Comparison of ENCODE assay signal across 23 cellular contexts in the genomic region with DNA sequence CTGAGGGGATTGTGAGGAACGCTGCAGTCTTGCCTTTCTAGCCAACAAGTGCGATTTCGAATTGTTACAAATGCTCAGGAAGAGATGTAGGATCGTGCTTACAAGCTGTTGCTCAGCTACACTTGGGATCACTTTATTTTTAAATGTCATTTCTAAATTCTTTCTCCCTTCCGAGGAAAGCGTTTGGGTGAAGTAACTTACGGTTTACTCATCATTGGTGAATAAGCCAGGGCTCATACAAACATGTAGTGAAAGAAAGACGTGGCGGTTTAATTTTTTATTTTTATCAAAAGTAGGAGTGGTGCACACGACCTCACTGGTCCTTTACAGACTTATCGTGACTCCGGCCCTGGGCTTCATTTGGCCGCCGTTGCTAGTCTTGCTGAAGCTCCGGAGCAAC.
"Had no signal": no experiment of that assay in that cellular context is flagged by ENCODE, and none has a peak within 500 bp of the region (broad histone marks: within the 10 kb centered on the region; RNA-seq: fewer than 3 reads in every experiment).

No MANE protein-coding gene starts in this region.

- DNase-seq: dermis blood vessel endothelial cell; effector memory CD4-positive, alpha-beta T cell; left ventricle myocardium superior; lower lobe of right lung; natural killer cell; stimulated activated CD4-positive, alpha-beta T cell treated with anti-CD3 and anti-CD28 coated beads, Interleukin-12 subunit alpha, Interleukin-12 subunit beta, amount 100 ng/mL, for 4 hours; stimulated activated CD4-positive, alpha-beta T cell treated with anti-CD3 and anti-CD28 coated beads, Interleukin-1b, Interleukin-23, amount 100 ng/mL, for 48 hours; stimulated activated CD4-positive, alpha-beta T cell treated with anti-CD3 and anti-CD28 coated beads, Interleukin-4, amount 100 ng/mL, for 1 hour; stimulated activated naive CD4-positive, alpha-beta T cell treated with Interleukin-2 at 50 U/mL for 16 hours; stomach; thyroid gland; trophoblast cell had no signal

- H3K4me3 ChIP-seq: coronary artery, esophagus muscularis mucosa, lower lobe of right lung, smooth muscle cell, stomach, thyroid gland, vagina had no signal

- H2AFZ ChIP-seq: parathyroid adenoma had no signal

- H3K4me3 Mint-ChIP-seq: natural killer cell; neural crest cell; stimulated activated effector memory CD8-positive, alpha-beta T cell treated with anti-CD3 and anti-CD28 coated beads, Interleukin-12 subunit alpha, Interleukin-12 subunit beta, amount 100 ng/mL, for 72 hours had no signal

- H3K4me1 Mint-ChIP-seq: natural killer cell; neural crest cell; stimulated activated effector memory CD8-positive, alpha-beta T cell treated with anti-CD3 and anti-CD28 coated beads, Interleukin-12 subunit alpha, Interleukin-12 subunit beta, amount 100 ng/mL, for 72 hours had no signal

- H3K36me3 Mint-ChIP-seq: natural killer cell; stimulated activated effector memory CD8-positive, alpha-beta T cell treated with anti-CD3 and anti-CD28 coated beads, Interleukin-12 subunit alpha, Interleukin-12 subunit beta, amount 100 ng/mL, for 72 hours had no signal

- H3K4me1 ChIP-seq: esophagus muscularis mucosa, lower lobe of right lung, parathyroid adenoma, stomach, thyroid gland, vagina had no signal

- FAIRE-seq: endothelial cell of umbilical vein, frontal cortex, keratinocyte had no signal

- ATAC-seq: left ventricle myocardium superior; lower lobe of right lung; natural killer cell; sciatic nerve; stimulated activated effector memory CD8-positive, alpha-beta T cell treated with anti-CD3 and anti-CD28 coated beads, Interleukin-12 subunit alpha, Interleukin-12 subunit beta, amount 100 ng/mL, for 72 hours had no signal

- H3K79me2 ChIP-seq: parathyroid adenoma had no signal

- H3K27ac Mint-ChIP-seq: natural killer cell; stimulated activated effector memory CD8-positive, alpha-beta T cell treated with anti-CD3 and anti-CD28 coated beads, Interleukin-12 subunit alpha, Interleukin-12 subunit beta, amount 100 ng/mL, for 72 hours had no signal

- H3K36me3 ChIP-seq: esophagus muscularis mucosa, lower lobe of right lung, stomach, thyroid gland, vagina had no signal

- H3K4me2 ChIP-seq: smooth muscle cell had no signal

- H3K9me3 Mint-ChIP-seq: natural killer cell, neural crest cell had no signal

- H3K9ac ChIP-seq: parathyroid adenoma had no signal

- H3K27me3 ChIP-seq: esophagus muscularis mucosa, stomach, thyroid gland, vagina had no signal

- H3K9me3 ChIP-seq: esophagus muscularis mucosa, lower lobe of right lung, stomach, thyroid gland, vagina had no signal

- H3K27ac ChIP-seq: coronary artery, esophagus muscularis mucosa, lower lobe of right lung, parathyroid adenoma, stomach, thyroid gland, vagina had no signal
